In genomic region chr6:11702039-11702795, GRCh38 we compare ENCODE assay signal across 15 cellular contexts.
DNase-seq lines count a peak whose midpoint lies in the region; ATAC-seq, FAIRE-seq and TF ChIP-seq lines count a peak whose summit lies in the region.
"Had no signal": no experiment of that assay in that cellular context is flagged by ENCODE, and none has a peak within 500 bp of the region (broad histone marks: within the 10 kb centered on the region; RNA-seq: fewer than 3 reads in every experiment).

No MANE protein-coding gene starts in this region.

- no peaks in the 10 kb centered on the region for H3K9me3 ChIP-seq in keratinocyte (ENCODE audit: control insufficient read depth, low read depth, low read length)
- H3K9me3 ChIP-seq: Peyer's patch had no signal

- peak overlapping the region; percentile 3 for H3K4me2 ChIP-seq in keratinocyte (ENCODE audit: control insufficient read depth, extremely low read depth, insufficient read depth, low read depth, low read length)

- H4K20me1 ChIP-seq in keratinocyte (ENCODE audit: control insufficient read depth, extremely low read depth, insufficient read depth, low read length) = no peaks in the 10 kb centered on the region

- ATAC-seq in GM19395 (IDR thresholded peaks at IDR 0.05; ENCODE audit: unreplicated experiment) = no peak

- no peak overlapping the region for H3K4me3 ChIP-seq in ACC112 (ENCODE audit: low read depth, low read length)
- no peak overlapping the region for H3K4me3 ChIP-seq in keratinocyte (ENCODE audit: control insufficient read depth in 2 of 3, extremely low read depth in 1 of 3, insufficient read depth in 2 of 3, low read depth in 1 of 3, low read length in 3 of 3)
- H3K4me3 ChIP-seq: dorsolateral prefrontal cortex, Peyer's patch, skin epidermis had no signal

- FAIRE-seq in keratinocyte (lab: Jason Lieb, UNC) (peak; percentile 94), frontal cortex (lab: Jason Lieb, UNC) (no peak)

- H3K27ac ChIP-seq in ACC112 (ENCODE audit: low read depth, low read length) (peak overlapping the region; percentile 13; the same call in 1 of the 2 replicates), keratinocyte (ENCODE audit: control insufficient read depth, insufficient read depth, low read length) (peak overlapping the region; percentile 50)
- H3K27ac ChIP-seq: C4-2B, dorsolateral prefrontal cortex had no signal

- H3K27ac Mint-ChIP-seq in activated T-helper 1 cell treated with anti-CD3 and anti-CD28 coated beads, Interleukin-12 subunit alpha, Interleukin-12 subunit beta, Interleukin-2, Interleukin-4 antibody, amounts not matched to agents 30 ng/mL and 10 ng/mL and 1 ng/mL, durations not matched to agents 14 hours and 24 hours and 36 hours = peak overlapping the region; percentile 35
- H3K27ac Mint-ChIP-seq: activated B cell treated with CpG ODN at 0.5 μM for 24 hours had no signal

- intact Hi-C loops in activated T-helper 1 cell treated with anti-CD3 and anti-CD28 coated beads, Interleukin-12 subunit alpha, Interleukin-12 subunit beta, Interleukin-2, Interleukin-4 antibody, amounts not matched to agents 30 ng/mL and 10 ng/mL and 1 ng/mL, durations not matched to agents 14 hours and 24 hours and 36 hours (cut with micrococcal nuclease) = no loop called here

- H3K79me2 ChIP-seq in ACC112 (ENCODE audit: control insufficient read depth, insufficient read depth, low read length, unreplicated experiment) (no peaks in the 10 kb centered on the region), keratinocyte (ENCODE audit: control insufficient read depth, insufficient read depth, low read length) (no peaks in the 10 kb centered on the region)

- H3K4me1 Mint-ChIP-seq in activated T-helper 1 cell treated with anti-CD3 and anti-CD28 coated beads, Interleukin-12 subunit alpha, Interleukin-12 subunit beta, Interleukin-2, Interleukin-4 antibody, amounts not matched to agents 30 ng/mL and 10 ng/mL and 1 ng/mL, durations not matched to agents 14 hours and 24 hours and 36 hours (ENCODE audit: low read depth) = peaks cover 29% of the 10 kb centered on the region
- H3K4me1 Mint-ChIP-seq: activated B cell treated with CpG ODN at 0.5 μM for 24 hours had no signal

- no peaks in the 10 kb centered on the region for H3K36me3 ChIP-seq in ACC112 (ENCODE audit: insufficient read depth, low read length)
- no peaks in the 10 kb centered on the region for H3K36me3 ChIP-seq in keratinocyte (ENCODE audit: control insufficient read depth in 2 of 2, extremely low read depth in 1 of 2, insufficient read depth in 2 of 2, low read length in 2 of 2)
- H3K36me3 ChIP-seq: Peyer's patch had no signal

- H3K4me1 ChIP-seq in ACC112 (ENCODE audit: control insufficient read depth, insufficient read depth, low read length, unreplicated experiment) (peaks cover 9% of the 10 kb centered on the region), keratinocyte (ENCODE audit: control insufficient read depth, extremely low read depth, insufficient read depth, low read length) (peaks cover 20% of the 10 kb centered on the region)

- H3K27me3 Mint-ChIP-seq in activated T-helper 1 cell treated with anti-CD3 and anti-CD28 coated beads, Interleukin-12 subunit alpha, Interleukin-12 subunit beta, Interleukin-2, Interleukin-4 antibody, amounts not matched to agents 30 ng/mL and 10 ng/mL and 1 ng/mL, durations not matched to agents 14 hours and 24 hours and 36 hours (ENCODE audit: insufficient read depth) = no peaks in the 10 kb centered on the region
- H3K27me3 Mint-ChIP-seq: activated B cell treated with CpG ODN at 0.5 μM for 24 hours had no signal

- dilution Hi-C loops in keratinocyte (cut with MboI; ENCODE audit: extremely low pct_ligation_motif_present, low sequenced_read_pairs) = no loop called here

- no peak overlapping the region for H3K9ac ChIP-seq in keratinocyte (ENCODE audit: control insufficient read depth, extremely low read depth, insufficient read depth, low read length)

- H3K9me1 ChIP-seq in keratinocyte (ENCODE audit: control insufficient read depth, extremely low read depth, insufficient read depth, low read length) = no peaks in the 10 kb centered on the region

- TF ChIP-seq CTCF in keratinocyte (optimal IDR thresholded peaks at IDR 0.05 in 1 of 3, IDR thresholded peaks at IDR 0.05 in 1 of 3, conservative IDR thresholded peaks at IDR 0.05 in 1 of 3; ENCODE audit: extremely low read depth in 1 of 3, insufficient read depth in 2 of 3, low read length in 3 of 3) = no peak

- H3K9me3 Mint-ChIP-seq in activated T-helper 1 cell treated with anti-CD3 and anti-CD28 coated beads, Interleukin-12 subunit alpha, Interleukin-12 subunit beta, Interleukin-2, Interleukin-4 antibody, amounts not matched to agents 30 ng/mL and 10 ng/mL and 1 ng/mL, durations not matched to agents 14 hours and 24 hours and 36 hours = no peaks in the 10 kb centered on the region
- H3K9me3 Mint-ChIP-seq: activated B cell treated with CpG ODN at 0.5 μM for 24 hours had no signal

- H3K4me3 Mint-ChIP-seq in activated T-helper 1 cell treated with anti-CD3 and anti-CD28 coated beads, Interleukin-12 subunit alpha, Interleukin-12 subunit beta, Interleukin-2, Interleukin-4 antibody, amounts not matched to agents 30 ng/mL and 10 ng/mL and 1 ng/mL, durations not matched to agents 14 hours and 24 hours and 36 hours = no peak overlapping the region
- H3K4me3 Mint-ChIP-seq: activated B cell treated with CpG ODN at 0.5 μM for 24 hours had no signal

- H3K27me3 ChIP-seq in ACC112 (ENCODE audit: insufficient read depth, low read length) (no peaks in the 10 kb centered on the region), keratinocyte (ENCODE audit: control insufficient read depth, extremely low read depth, insufficient read depth, low read length) (no peaks in the 10 kb centered on the region)
- H3K27me3 ChIP-seq: dorsolateral prefrontal cortex, Peyer's patch had no signal

- no peak overlapping the region for H2AFZ ChIP-seq in ACC112 (ENCODE audit: low read length, unreplicated experiment)
- peak overlapping the region; percentile 1 for H2AFZ ChIP-seq in keratinocyte (ENCODE audit: control insufficient read depth, low read length)

- DNase-seq in HPDE6-E6E7 (ENCODE audit: extremely low spot score) (peak; percentile 74), keratinocyte (ENCODE audit: low read depth, low spot score) (peak; percentile 25), NCI-H146 (lab: John Stamatoyannopoulos, UW) (no peak), frontal cortex (ENCODE audit: low spot score in 2 of 2) (no peak)
- DNase-seq in activated T-helper 1 cell treated with anti-CD3 and anti-CD28 coated beads, Interleukin-12 subunit alpha, Interleukin-12 subunit beta, Interleukin-2, Interleukin-4 antibody, amounts not matched to agents 30 ng/mL and 10 ng/mL and 1 ng/mL, durations not matched to agents 14 hours and 24 hours and 36 hours (ENCODE audit: low spot score) = no peak
- no peak for DNase-seq in activated CD4-positive, alpha-beta T cell treated with anti-CD3 and anti-CD28 coated beads for 48 hours
- DNase-seq: activated B cell treated with CpG ODN at 0.5 μM for 24 hours; activated effector memory CD4-positive, alpha-beta T cell treated with anti-CD3 and anti-CD28 coated beads, Interleukin-2, amount 50 U/mL, for 16 hours; NCI-H1694 treated with DMSO at 0.1 percent for 48 hours had no signal

- no peaks in the 10 kb centered on the region for H3K36me3 Mint-ChIP-seq in activated T-helper 1 cell treated with anti-CD3 and anti-CD28 coated beads, Interleukin-12 subunit alpha, Interleukin-12 subunit beta, Interleukin-2, Interleukin-4 antibody, amounts not matched to agents 30 ng/mL and 10 ng/mL and 1 ng/mL, durations not matched to agents 14 hours and 24 hours and 36 hours (ENCODE audit: low read depth)

Comparison
In these comparisons a context has a peak if more than half of its experiments do, and no peak if none do; other contexts are left out.
1. DNase-seq: peak in HPDE6-E6E7 (single experiment) and keratinocyte (single experiment); none in activated T-helper 1 cell treated with anti-CD3 and anti-CD28 coated beads, Interleukin-12 subunit alpha, Interleukin-12 subunit beta, Interleukin-2, Interleukin-4 antibody, amounts not matched to agents 30 ng/mL and 10 ng/mL and 1 ng/mL, durations not matched to agents 14 hours and 24 hours and 36 hours (single experiment), NCI-H146 (single experiment), frontal cortex (0 of 2) and activated CD4-positive, alpha-beta T cell treated with anti-CD3 and anti-CD28 coated beads for 48 hours (single experiment).